ENCODE assay signal across 1 cellular context in the genomic region with DNA sequence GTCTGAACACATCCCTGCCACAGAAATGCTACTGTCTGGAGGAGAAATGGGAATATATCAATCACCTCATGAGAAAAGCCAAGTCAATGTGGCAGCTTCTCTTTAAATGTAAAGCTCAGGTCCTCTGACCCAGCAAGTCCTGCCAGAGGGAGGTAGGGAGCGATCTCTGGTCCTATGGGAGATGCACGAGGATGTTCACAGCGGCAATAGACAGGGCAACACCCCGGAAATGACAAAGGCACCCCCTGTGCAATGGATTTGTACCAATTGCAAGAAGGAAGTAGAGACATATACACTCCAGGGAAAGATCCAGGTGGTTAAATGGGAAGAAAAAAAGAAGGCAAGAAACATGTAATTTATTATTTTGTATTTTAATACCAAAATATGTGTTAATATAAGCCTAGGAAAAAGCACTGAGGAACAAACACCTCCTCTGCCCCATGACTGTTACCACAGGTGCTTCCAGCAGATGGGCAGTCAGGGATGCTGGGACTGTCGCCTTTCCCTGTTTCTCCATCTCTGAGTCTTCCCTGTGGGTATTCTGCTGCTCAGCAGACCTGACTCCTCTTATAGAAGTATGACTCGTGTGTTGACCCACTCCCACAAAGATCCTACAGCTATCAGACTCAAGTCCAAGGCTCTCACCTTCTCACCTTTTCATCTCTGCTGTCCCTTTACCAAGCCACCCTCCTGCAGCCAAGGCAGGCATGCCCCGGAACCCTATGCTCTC.
TF ChIP-seq lines count a peak whose summit lies in the region.

No MANE protein-coding gene starts in this region.

TF ChIP-seq in H1, 55 proteins besides CTCF, POLR2A, EP300 and RAD21:
- no peak for TF ChIP-seq SRF (IDR thresholded peaks at IDR 0.05; ENCODE audit: low read depth, low read length)
- TF ChIP-seq, protein P1, sequence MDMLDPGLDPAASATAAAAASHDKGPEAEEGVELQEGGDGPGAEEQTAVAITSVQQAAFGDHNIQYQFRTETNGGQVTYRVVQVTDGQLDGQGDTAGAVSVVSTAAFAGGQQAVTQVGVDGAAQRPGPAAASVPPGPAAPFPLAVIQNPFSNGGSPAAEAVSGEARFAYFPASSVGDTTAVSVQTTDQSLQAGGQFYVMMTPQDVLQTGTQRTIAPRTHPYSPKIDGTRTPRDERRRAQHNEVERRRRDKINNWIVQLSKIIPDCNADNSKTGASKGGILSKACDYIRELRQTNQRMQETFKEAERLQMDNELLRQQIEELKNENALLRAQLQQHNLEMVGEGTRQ (IDR thresholded peaks at IDR 0.05; ENCODE audit: low read length), result no peak
- TF ChIP-seq SAP30 (IDR thresholded peaks at IDR 0.05; ENCODE audit: insufficient read depth, insufficient replicate concordance, low read length), result no peak
- no peak for TF ChIP-seq CBX5 (IDR thresholded peaks at IDR 0.05; ENCODE audit: low read depth, low read length)
- no peak for TF ChIP-seq POU5F1 (IDR thresholded peaks at IDR 0.05; ENCODE audit: low read depth, low read length)
- TF ChIP-seq RNF2 (IDR thresholded peaks at IDR 0.05; ENCODE audit: borderline replicate concordance, low read depth, low read length, missing control alignments, poor library complexity, severe bottlenecking), result no peak
- TF ChIP-seq, protein P2, sequence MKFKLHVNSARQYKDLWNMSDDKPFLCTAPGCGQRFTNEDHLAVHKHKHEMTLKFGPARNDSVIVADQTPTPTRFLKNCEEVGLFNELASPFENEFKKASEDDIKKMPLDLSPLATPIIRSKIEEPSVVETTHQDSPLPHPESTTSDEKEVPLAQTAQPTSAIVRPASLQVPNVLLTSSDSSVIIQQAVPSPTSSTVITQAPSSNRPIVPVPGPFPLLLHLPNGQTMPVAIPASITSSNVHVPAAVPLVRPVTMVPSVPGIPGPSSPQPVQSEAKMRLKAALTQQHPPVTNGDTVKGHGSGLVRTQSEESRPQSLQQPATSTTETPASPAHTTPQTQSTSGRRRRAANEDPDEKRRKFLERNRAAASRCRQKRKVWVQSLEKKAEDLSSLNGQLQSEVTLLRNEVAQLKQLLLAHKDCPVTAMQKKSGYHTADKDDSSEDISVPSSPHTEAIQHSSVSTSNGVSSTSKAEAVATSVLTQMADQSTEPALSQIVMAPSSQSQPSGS (IDR thresholded peaks at IDR 0.05; ENCODE audit: low read length), result no peak
- TF ChIP-seq GABPA (IDR thresholded peaks at IDR 0.05; ENCODE audit: borderline replicate concordance, insufficient read depth, low read length), result no peak
- TF ChIP-seq POLR2AphosphoS5 (IDR thresholded peaks at IDR 0.05; ENCODE audit: low read depth, low read length), result no peak
- TF ChIP-seq TAF1 (IDR thresholded peaks at IDR 0.05; ENCODE audit: low read depth, low read length), result no peak
- TF ChIP-seq KDM1A (IDR thresholded peaks at IDR 0.05; ENCODE audit: borderline replicate concordance, low read length), result no peak
- TF ChIP-seq CREB1 (IDR thresholded peaks at IDR 0.05), result no peak
